1 cellular context compared by ENCODE assay signal in genomic region chr20:50810063-50810462, GRCh38.
TF ChIP-seq lines count a peak whose summit lies in the region.

No MANE protein-coding gene starts in this region.

TF ChIP-seq in GM12878, 131 proteins besides CTCF, POLR2A, EP300 and RAD21:
- TF ChIP-seq, protein P1, sequence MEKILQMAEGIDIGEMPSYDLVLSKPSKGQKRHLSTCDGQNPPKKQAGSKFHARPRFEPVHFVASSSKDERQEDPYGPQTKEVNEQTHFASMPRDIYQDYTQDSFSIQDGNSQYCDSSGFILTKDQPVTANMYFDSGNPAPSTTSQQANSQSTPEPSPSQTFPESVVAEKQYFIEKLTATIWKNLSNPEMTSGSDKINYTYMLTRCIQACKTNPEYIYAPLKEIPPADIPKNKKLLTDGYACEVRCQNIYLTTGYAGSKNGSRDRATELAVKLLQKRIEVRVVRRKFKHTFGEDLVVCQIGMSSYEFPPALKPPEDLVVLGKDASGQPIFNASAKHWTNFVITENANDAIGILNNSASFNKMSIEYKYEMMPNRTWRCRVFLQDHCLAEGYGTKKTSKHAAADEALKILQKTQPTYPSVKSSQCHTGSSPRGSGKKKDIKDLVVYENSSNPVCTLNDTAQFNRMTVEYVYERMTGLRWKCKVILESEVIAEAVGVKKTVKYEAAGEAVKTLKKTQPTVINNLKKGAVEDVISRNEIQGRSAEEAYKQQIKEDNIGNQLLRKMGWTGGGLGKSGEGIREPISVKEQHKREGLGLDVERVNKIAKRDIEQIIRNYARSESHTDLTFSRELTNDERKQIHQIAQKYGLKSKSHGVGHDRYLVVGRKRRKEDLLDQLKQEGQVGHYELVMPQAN (conservative IDR thresholded peaks at IDR 0.05), result 0 out of 2 replicates have a peak, but pooled peaks have one; percentile 19
- no peak for TF ChIP-seq IRF5 (IDR thresholded peaks at IDR 0.05; ENCODE audit: borderline replicate concordance)
- 0 out of 2 replicates have a peak, but pooled peaks have one; percentile 12 for TF ChIP-seq KDM1A (IDR thresholded peaks at IDR 0.05; ENCODE audit: borderline replicate concordance)
- 0 out of 4 replicates have a peak, but pooled peaks of 1 of the 2 experiments have one; percentile 51 for TF ChIP-seq ETV6 (conservative IDR thresholded peaks at IDR 0.05 in 1 of 2, IDR thresholded peaks at IDR 0.05 in 1 of 2; ENCODE audit: borderline replicate concordance in 1 of 2, low read depth in 1 of 2)
- no peak for TF ChIP-seq NR2C2 (IDR thresholded peaks at IDR 0.05; ENCODE audit: borderline replicate concordance, control insufficient read depth, insufficient read length, low read depth)
TF ChIP-seq in GM12878: peak in this region for 3.
